Comparison of ENCODE assay signal across 6 cellular contexts in the genomic region with DNA sequence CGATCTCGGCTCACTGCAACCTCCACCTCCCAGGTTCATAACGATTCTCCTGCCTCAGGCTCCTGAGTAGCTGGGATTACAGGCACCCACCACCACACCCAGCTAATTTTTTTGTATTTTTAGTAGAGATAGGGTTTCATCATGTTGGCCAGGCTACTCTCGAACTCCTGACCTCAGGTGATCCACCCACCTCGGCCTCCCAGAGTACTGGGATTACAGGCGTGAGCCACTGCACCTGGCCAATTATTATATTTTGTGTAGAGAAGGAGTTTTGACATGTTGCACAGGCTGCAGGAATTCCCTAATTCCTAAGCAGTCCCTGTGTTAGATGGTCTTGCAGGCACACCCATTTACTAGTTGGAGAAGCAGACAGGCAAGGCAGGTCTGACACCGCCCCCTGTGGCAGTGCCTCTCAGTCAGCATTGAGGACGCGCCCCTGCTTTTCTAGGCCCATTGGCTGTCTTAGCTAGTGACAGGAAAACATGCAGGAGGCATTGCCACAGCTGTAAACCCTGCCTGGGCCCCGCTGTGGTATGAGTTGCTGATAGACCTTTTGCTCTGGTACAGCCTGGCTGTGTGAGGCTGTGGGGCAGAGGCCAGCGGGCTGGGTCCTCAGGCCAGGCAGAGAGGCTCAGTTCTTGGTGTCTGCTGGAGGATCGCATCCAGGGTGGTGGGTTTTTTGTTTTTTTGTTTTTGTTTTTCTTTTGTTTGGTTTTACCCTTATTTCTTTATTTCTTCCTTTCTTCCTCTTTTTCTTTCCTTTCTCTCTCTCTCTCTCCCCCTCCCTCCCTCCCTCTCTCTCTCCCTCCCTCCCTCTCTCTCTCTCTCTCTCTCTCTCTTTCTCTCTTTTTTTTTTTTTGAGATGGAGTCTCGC. TPM values are rescaled to one million over a fixed set of nuclear protein-coding genes. Genes with fewer than 3 reads are reported as not detected.
DNase-seq lines count a peak whose midpoint lies in the region; FAIRE-seq and TF ChIP-seq lines count a peak whose summit lies in the region.
"Not testable (repeated sequence)": the region's sequence is repeated elsewhere in the genome, so short reads cannot be mapped to it uniquely, and the experiment has no call there.

No MANE protein-coding gene starts in this region.

- not testable (repeated sequence) for H3K9ac ChIP-seq in OCI-LY3 (ENCODE audit: low read length)

- H3K27ac ChIP-seq in OCI-LY3 (ENCODE audit: low read length): not testable (repeated sequence)
- peak overlapping the region; percentile 79 to 91 (median 86) for H3K27ac ChIP-seq in esophagus squamous epithelium
- peak overlapping the region; percentile 86 for H3K27ac ChIP-seq in neutrophil
- H3K27ac ChIP-seq in substantia nigra (ENCODE audit: low read depth, low read length, poor library complexity, severe bottlenecking): peak overlapping the region; percentile 67

- H3K4me3 ChIP-seq in OCI-LY3 (ENCODE audit: low read length); esophagus squamous epithelium: not testable (repeated sequence)
- H3K4me3 ChIP-seq in neutrophil (ENCODE audit: low read depth in 1 of 2, low read length in 1 of 2): peak overlapping the region in 1 of 2 experiments; percentile 20

- DNase-seq in GM12891 (ENCODE audit: insufficient read length, low spot score) (peak; percentile 76), substantia nigra (lab: John Stamatoyannopoulos, UW) (peak in 32 of 49 donors; percentile 10 to 82 (median 42))
- DNase-seq in activated CD8-positive, alpha-beta memory T cell treated with anti-CD3 and anti-CD28 coated beads, Interleukin-2, amount 50 U/mL, for 48 hours: peak; percentile 81
- not testable (repeated sequence) for DNase-seq in esophagus squamous epithelium (lab: John Stamatoyannopoulos, UW)

- not testable (repeated sequence) for H3K9me3 ChIP-seq in OCI-LY3 (ENCODE audit: insufficient read depth, low read length); esophagus squamous epithelium; neutrophil

- TF ChIP-seq POLR2A in GM12891 (IDR thresholded peaks at IDR 0.05; ENCODE audit: low read depth, low read length): not testable (repeated sequence)
- peak in 1 of 4 donors; percentile 30 for TF ChIP-seq POLR2A in esophagus squamous epithelium (IDR thresholded peaks at IDR 0.05)

- peaks cover 56% of the 10 kb centered on the region for H4K20me1 ChIP-seq in OCI-LY3 (ENCODE audit: insufficient read depth, low read length)

- H3K27me3 ChIP-seq in OCI-LY3 (ENCODE audit: low read depth, low read length); esophagus squamous epithelium; neutrophil: not testable (repeated sequence)

- not testable (repeated sequence) for H3K4me2 ChIP-seq in OCI-LY3 (ENCODE audit: low read length)

- peak; percentile 91 for FAIRE-seq in GM12891 (lab: Jason Lieb, UNC)

- not testable (repeated sequence) for H3K36me3 ChIP-seq in OCI-LY3 (replicated peaks; ENCODE audit: low read depth, low read length); neutrophil
- H3K36me3 ChIP-seq in esophagus squamous epithelium: peaks cover 0 to 47% (median 0%) of the 10 kb centered on the region in 3 donors

- WGBS in esophagus squamous epithelium, 2 donors: 30 to 47% methylated on average over 9 to 10 of the region's 13 CpGs

- H3K79me2 ChIP-seq in OCI-LY3 (ENCODE audit: low read length): peaks cover 52% of the 10 kb centered on the region

- not testable (repeated sequence) for H2AFZ ChIP-seq in OCI-LY3 (ENCODE audit: low read depth, low read length)

- TF ChIP-seq CTCF in OCI-LY3 (IDR thresholded peaks at IDR 0.05; ENCODE audit: low read depth, low read length) (peak; percentile 17; the same call in 1 of the 2 replicates), esophagus squamous epithelium (IDR thresholded peaks at IDR 0.05) (peak; percentile 12 to 74 (median 56)), neutrophil (IDR thresholded peaks at IDR 0.05) (peak; percentile 37)

- not testable (repeated sequence) for H3K4me1 ChIP-seq in OCI-LY3 (ENCODE audit: low read length)
- H3K4me1 ChIP-seq in esophagus squamous epithelium: peaks cover 26 to 93% (median 45%) of the 10 kb centered on the region in 3 donors
- peaks cover 21 to 30% of the 10 kb centered on the region in 2 experiments for H3K4me1 ChIP-seq in neutrophil (ENCODE audit: control insufficient read depth in 1 of 2, insufficient read depth in 1 of 2, low read depth in 1 of 2, low read length in 1 of 2)

- intact Hi-C loops in esophagus squamous epithelium (cut with DNase I): loop anchor here (10.0 kb wide), 1 partner anchor 47 kb away; no protein-coding TSS in a partner anchor

TF ChIP-seq in GM12891, 5 proteins besides CTCF, POLR2A, EP300 and RAD21:
- TF ChIP-seq POU2F2 (IDR thresholded peaks at IDR 0.05; ENCODE audit: low read depth, low read length): 0 out of 2 replicates have a peak, but pooled peaks have one; percentile 18
TF ChIP-seq in GM12891: peak in this region for 1; not testable (repeated sequence) for 4.

RNA-seq across cellular contexts. Expression of gene NDUFB7, which starts 20.5 kb away (rescaled TPM):
- 194 TPM for polyA plus RNA-seq in GM12891 (2012; ENCODE audit: low read depth, missing spikeins)
- total RNA-seq in esophagus squamous epithelium: 100 to 1,000 TPM; 262 to 379 (median 295) TPM

RNA-seq across cellular contexts. Expression of gene TECR, which starts 22.0 kb away (rescaled TPM):
- 50.2 TPM for polyA plus RNA-seq in GM12891 (2012; ENCODE audit: low read depth, missing spikeins)
- 100 to 1,000 TPM; 130 to 290 (median 190) TPM for total RNA-seq in esophagus squamous epithelium

RNA-seq across cellular contexts. Expression of gene CLEC17A, which starts 31.5 kb away (rescaled TPM):
- 60.4 TPM for polyA plus RNA-seq in GM12891 (2012; ENCODE audit: low read depth, missing spikeins)
- not detected for total RNA-seq in esophagus squamous epithelium

RNA-seq across cellular contexts. Expression of gene DNAJB1, which starts 33.2 kb away (rescaled TPM):
- polyA plus RNA-seq in GM12891 (2012; ENCODE audit: low read depth, missing spikeins): 26.5 TPM
- 100 to 1,000 TPM; 182 to 294 (median 224) TPM for total RNA-seq in esophagus squamous epithelium

RNA-seq across cellular contexts. Expression of gene GIPC1, which starts 55.4 kb away (rescaled TPM):
- polyA plus RNA-seq in GM12891 (2012; ENCODE audit: low read depth, missing spikeins): 10.4 TPM
- total RNA-seq in esophagus squamous epithelium: 100 to 1,000 TPM; 147 to 432 (median 243) TPM
